Comparison of ENCODE assay signal across 16 cellular contexts in the genomic region with DNA sequence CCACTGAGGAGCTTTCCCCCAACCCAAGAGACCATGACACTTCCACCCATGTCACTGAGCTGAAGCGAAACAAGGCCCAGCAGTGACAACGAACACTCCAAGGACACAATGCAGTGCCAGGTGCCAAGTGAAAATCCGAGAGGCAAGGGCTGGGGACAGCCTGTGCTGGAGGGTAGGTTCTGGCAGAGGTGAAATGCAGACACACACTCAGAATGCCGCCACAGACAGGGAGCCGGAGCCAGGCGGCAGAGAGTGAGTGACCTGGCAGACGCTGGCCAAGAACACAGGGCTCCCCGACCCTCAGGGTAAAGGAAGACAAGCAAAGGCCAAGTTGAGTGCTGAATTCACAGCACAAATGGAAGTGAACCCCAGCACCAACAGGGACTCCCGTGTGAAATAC.
A peak's percentile ranks its signal among the peaks of the same experiment; 100 is the strongest.
DNase-seq lines count a peak whose midpoint lies in the region; ATAC-seq, FAIRE-seq and TF ChIP-seq lines count a peak whose summit lies in the region.
"Had no signal": no experiment of that assay in that cellular context is flagged by ENCODE, and none has a peak within 500 bp of the region (broad histone marks: within the 10 kb centered on the region; RNA-seq: fewer than 3 reads in every experiment).

No MANE protein-coding gene starts in this region.

- H3K27ac ChIP-seq in breast epithelium (peak overlapping the region; percentile 84), testis (peak overlapping the region; percentile 36 to 57)
- H3K27ac ChIP-seq: SJSA1 had no signal

- no peak overlapping the region for H3K4me3 Mint-ChIP-seq in activated CD4-positive, alpha-beta T cell treated with anti-CD3 and anti-CD28 coated beads for 36 hours
- H3K4me3 Mint-ChIP-seq: endodermal cell had no signal

- intact Hi-C loops in activated CD4-positive, alpha-beta T cell treated with anti-CD3 and anti-CD28 coated beads for 36 hours (cut with DNase I, micrococcal nuclease): no loop called here
- intact Hi-C loops in breast epithelium (cut with DNase I; ENCODE audit: low total_unique reads) (no loop called here), testis (cut with DNase I; ENCODE audit: low total_unique reads) (no loop called here)

- peaks cover 96% of the 10 kb centered on the region for H3K4me1 Mint-ChIP-seq in activated CD4-positive, alpha-beta T cell treated with anti-CD3 and anti-CD28 coated beads for 36 hours

- no peak for FAIRE-seq in urothelium cell line (lab: Jason Lieb, UNC)

- ATAC-seq in activated CD4-positive, alpha-beta T cell treated with anti-CD3 and anti-CD28 coated beads for 36 hours: no peak
- no peak for ATAC-seq in GM21515 (IDR thresholded peaks at IDR 0.05; ENCODE audit: unreplicated experiment)
- no peak for ATAC-seq in HG02970 (IDR thresholded peaks at IDR 0.05; ENCODE audit: low FRiP score, unreplicated experiment)

- TF ChIP-seq CTCF in breast epithelium (IDR thresholded peaks at IDR 0.05): no peak
- TF ChIP-seq CTCF in testis (IDR thresholded peaks at IDR 0.05): no peak

- peaks cover 17% of the 10 kb centered on the region for H3K36me3 Mint-ChIP-seq in activated CD4-positive, alpha-beta T cell treated with anti-CD3 and anti-CD28 coated beads for 36 hours (ENCODE audit: low read depth)

- H3K36me3 ChIP-seq in breast epithelium (no peaks in the 10 kb centered on the region), testis (ENCODE audit: low read depth, missing control alignments) (no peaks in the 10 kb centered on the region)
- H3K36me3 ChIP-seq: SJSA1 had no signal

- H3K27me3 Mint-ChIP-seq in activated CD4-positive, alpha-beta T cell treated with anti-CD3 and anti-CD28 coated beads for 36 hours: no peaks in the 10 kb centered on the region

- no peak overlapping the region for H3K4me3 ChIP-seq in breast epithelium
- no peak overlapping the region for H3K4me3 ChIP-seq in testis
- H3K4me3 ChIP-seq: SJSA1 had no signal

- TF ChIP-seq POLR2A in breast epithelium (IDR thresholded peaks at IDR 0.05) (no peak), testis (IDR thresholded peaks at IDR 0.05) (no peak)

- peak overlapping the region; percentile 89 for H3K27ac Mint-ChIP-seq in activated CD4-positive, alpha-beta T cell treated with anti-CD3 and anti-CD28 coated beads for 36 hours
- H3K27ac Mint-ChIP-seq: endodermal cell had no signal

- H3K9me3 ChIP-seq in breast epithelium (no peaks in the 10 kb centered on the region), testis (no peaks in the 10 kb centered on the region)
- H3K9me3 ChIP-seq: SJSA1 had no signal

- no peaks in the 10 kb centered on the region for H3K27me3 ChIP-seq in breast epithelium
- H3K27me3 ChIP-seq in testis: no peaks in the 10 kb centered on the region
- H3K27me3 ChIP-seq: SJSA1 had no signal

- CTCF ChIA-PET in activated CD4-positive, alpha-beta T cell treated with anti-CD3 and anti-CD28 coated beads for 36 hours (lab: Charles Lee): interaction anchor here (0.6 to 11.2 kb wide), 9 partner anchors 8 to 133 kb away, joined by 3 to 297 read pairs (median 8); no protein-coding TSS in a partner anchor

- H3K4me1 ChIP-seq in breast epithelium (peaks cover 1 to 27% of the 10 kb centered on the region in 2 donors), testis (peaks cover 48% of the 10 kb centered on the region)

- 54 to 62% methylated on average over 9 of the region's 9 CpGs for WGBS in testis, 2 donors

- no peaks in the 10 kb centered on the region for H3K9me3 Mint-ChIP-seq in activated CD4-positive, alpha-beta T cell treated with anti-CD3 and anti-CD28 coated beads for 36 hours (ENCODE audit: low read depth)
- H3K9me3 Mint-ChIP-seq: endodermal cell had no signal

- no peak for DNase-seq in activated CD4-positive, alpha-beta T cell treated with anti-CD3 and anti-CD28 coated beads for 36 hours
- DNase-seq in activated CD4-positive, alpha-beta T cell treated with anti-CD3 and anti-CD28 coated beads for 48 hours: no peak
- DNase-seq in breast epithelium (ENCODE audit: low spot score in 2 of 2): peak in 1 of 2 donors; percentile 53
- peak; percentile 19 for DNase-seq in midbrain (lab: John Stamatoyannopoulos, UW)
- DNase-seq in testis: peak; percentile 48
- DNase-seq in urothelium cell line (ENCODE audit: low spot score): no peak
- DNase-seq: DMS 273 treated with DMSO at 0.1 percent for 48 hours; endodermal cell; glutamatergic neuron; IMR-90; NCI-H146; NCI-H748 treated with DMSO at 0.1 percent for 48 hours; stimulated activated CD4-positive, alpha-beta T cell treated with anti-CD3 and anti-CD28 coated beads, Interleukin-4, amount 100 ng/mL, for 24 hours had no signal

- POLR2A ChIA-PET in activated CD4-positive, alpha-beta T cell treated with anti-CD3 and anti-CD28 coated beads for 36 hours (lab: Charles Lee): no interaction called here

Comparison
In these comparisons a context has a peak if more than half of its experiments do, and no peak if none do; other contexts are left out.
1. DNase-seq: peak in midbrain (single experiment) and testis (single experiment); none in activated CD4-positive, alpha-beta T cell treated with anti-CD3 and anti-CD28 coated beads for 36 hours (single experiment), activated CD4-positive, alpha-beta T cell treated with anti-CD3 and anti-CD28 coated beads for 48 hours (single experiment) and urothelium cell line (single experiment).